16 cellular contexts compared by ENCODE assay signal in the genomic region with DNA sequence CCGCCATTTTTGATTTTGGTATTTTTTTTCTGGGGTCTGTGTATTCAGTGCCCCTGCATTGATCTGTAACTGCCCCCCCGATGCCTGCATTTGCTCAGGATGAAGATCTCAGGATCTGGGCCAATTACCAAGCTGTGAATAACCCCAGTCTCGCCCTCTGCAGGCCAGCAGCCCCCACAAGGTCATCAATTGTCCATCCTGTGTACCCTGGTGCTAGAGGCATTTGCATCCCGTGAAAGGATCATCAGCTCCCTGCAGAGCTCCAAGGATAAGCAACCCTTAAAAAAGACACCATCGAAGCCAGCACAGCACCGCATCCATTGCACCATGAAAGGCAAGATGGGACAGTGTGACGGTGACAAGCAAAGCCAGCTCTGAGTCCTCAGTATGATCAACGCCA.
A peak's percentile ranks its signal among the peaks of the same experiment; 100 is the strongest.
DNase-seq lines count a peak whose midpoint lies in the region; ATAC-seq and TF ChIP-seq lines count a peak whose summit lies in the region.
"Had no signal": no experiment of that assay in that cellular context is flagged by ENCODE, and none has a peak within 500 bp of the region (broad histone marks: within the 10 kb centered on the region; RNA-seq: fewer than 3 reads in every experiment).

No MANE protein-coding gene starts in this region.

- no peaks in the 10 kb centered on the region for H3K27me3 Mint-ChIP-seq in Caco-2 (ENCODE audit: insufficient read depth, unreplicated experiment)
- H3K27me3 Mint-ChIP-seq in WTC11 (ENCODE audit: low read depth): peaks cover 8% of the 10 kb centered on the region
- H3K27me3 Mint-ChIP-seq in T-helper 2 cell treated with Interferon-gamma antibody and Interleukin-4, amounts not matched to agents 5 μg/mL and 100 μg/mL, for 36 hours (ENCODE audit: low read depth): no peaks in the 10 kb centered on the region

- H3K36me3 ChIP-seq in Caco-2 (ENCODE audit: control insufficient read depth, insufficient read depth, low read length) (no peaks in the 10 kb centered on the region), H7 (replicated peaks; ENCODE audit: control insufficient read depth, insufficient read depth, low read length) (no peaks in the 10 kb centered on the region)

- no peaks in the 10 kb centered on the region for H3K27me3 ChIP-seq in Caco-2 (replicated peaks; ENCODE audit: control insufficient read depth, insufficient read depth, low read length)
- no peaks in the 10 kb centered on the region for H3K27me3 ChIP-seq in H7 (ENCODE audit: control insufficient read depth, insufficient read depth, low read length)

- H3K4me3 ChIP-seq in Caco-2 (ENCODE audit: low read depth, low read length) (peak overlapping the region; percentile 27), H7 (ENCODE audit: insufficient read depth, low read depth, low read length) (no peak overlapping the region)

- H3K4me1 ChIP-seq in Caco-2: 0 out of 2 replicates have a peak, but pooled peaks cover 3% of the 10 kb centered on the region

- ATAC-seq in WTC11 (peak; percentile 98), HG02885 (IDR thresholded peaks at IDR 0.05; ENCODE audit: poor library complexity, unreplicated experiment) (no peak)
- ATAC-seq: Panc1 had no signal

- POLR2A ChIA-PET in Caco-2 (lab: Charles Lee): no interaction called here
- POLR2A ChIA-PET in WTC11 (lab: Charles Lee): interaction anchor here (0.8 kb wide), 1 partner anchor 32 kb away, joined by 4 read pairs; no protein-coding TSS in a partner anchor

- BruUV-seq in Caco-2 (replicated peaks; lab: Mats Ljungman, UMichigan): no TSS peak

- peak overlapping the region; percentile 83 for H3K27ac Mint-ChIP-seq in Caco-2 (ENCODE audit: unreplicated experiment)
- H3K27ac Mint-ChIP-seq in WTC11: peak overlapping the region; percentile 70
- no peak overlapping the region for H3K27ac Mint-ChIP-seq in T-helper 2 cell treated with Interferon-gamma antibody and Interleukin-4, amounts not matched to agents 5 μg/mL and 100 μg/mL, for 36 hours
- H3K27ac Mint-ChIP-seq: CD14-positive monocyte had no signal

- CTCF ChIA-PET in Caco-2 (lab: Charles Lee) (interaction anchor here (0.7 to 0.8 kb wide), 2 partner anchors 8 to 161 kb away, joined by 3 read pairs; no protein-coding TSS in a partner anchor), WTC11 (lab: Charles Lee) (interaction anchor here (1.0 kb wide), 1 partner anchor 32 kb away, joined by 3 read pairs; no protein-coding TSS in a partner anchor)

- H3K9me3 Mint-ChIP-seq in Caco-2 (ENCODE audit: unreplicated experiment) (no peaks in the 10 kb centered on the region), WTC11 (peaks cover 22% of the 10 kb centered on the region)
- H3K9me3 Mint-ChIP-seq in T-helper 2 cell treated with Interferon-gamma antibody and Interleukin-4, amounts not matched to agents 5 μg/mL and 100 μg/mL, for 36 hours: no peaks in the 10 kb centered on the region

- DNase-seq in Caco-2 (no peak), H7 (peak; percentile 64), WTC11 (ENCODE audit: low spot score) (peak; percentile 33), iPS-NIHi7 (ENCODE audit: extremely low spot score) (peak; percentile 63), COLO668 (lab: John Stamatoyannopoulos, UW; ENCODE audit: unreplicated experiment) (no peak)
- DNase-seq in T-helper 2 cell treated with Interferon-gamma antibody and Interleukin-4, amounts not matched to agents 5 μg/mL and 100 μg/mL, for 36 hours (ENCODE audit: low spot score): no peak
- no peak for DNase-seq in stimulated activated CD4-positive, alpha-beta T cell treated with anti-CD3 and anti-CD28 coated beads, Interleukin-2, amount 100 ng/mL, for 48 hours
- DNase-seq: ACHN, AML-193, COR-L47, DMS79, NCI-H1048, SW 1271 had no signal

- H3K4me1 Mint-ChIP-seq in Caco-2 (ENCODE audit: low read depth, unreplicated experiment) (peaks cover 6% of the 10 kb centered on the region), WTC11 (peaks cover 13% of the 10 kb centered on the region)
- H3K4me1 Mint-ChIP-seq in T-helper 2 cell treated with Interferon-gamma antibody and Interleukin-4, amounts not matched to agents 5 μg/mL and 100 μg/mL, for 36 hours (ENCODE audit: low read depth): no peaks in the 10 kb centered on the region
- H3K4me1 Mint-ChIP-seq: CD14-positive monocyte had no signal

- TF ChIP-seq CTCF in Caco-2 (IDR thresholded peaks at IDR 0.05; ENCODE audit: insufficient read depth in 1 of 2, low read depth in 1 of 2, low read length in 1 of 2, severe bottlenecking in 1 of 2, unreplicated experiment in 1 of 2): no peak
- TF ChIP-seq CTCF in WTC11 (IDR thresholded peaks at IDR 0.05): no peak

- intact Hi-C loops in Caco-2 (cut with micrococcal nuclease; ENCODE audit: unreplicated experiment): no loop called here

- H3K9me3 ChIP-seq in Caco-2: no peaks in the 10 kb centered on the region

- no peaks in the 10 kb centered on the region for H3K36me3 Mint-ChIP-seq in Caco-2 (ENCODE audit: insufficient read depth, unreplicated experiment)
- peaks cover 13% of the 10 kb centered on the region for H3K36me3 Mint-ChIP-seq in WTC11
- no peaks in the 10 kb centered on the region for H3K36me3 Mint-ChIP-seq in T-helper 2 cell treated with Interferon-gamma antibody and Interleukin-4, amounts not matched to agents 5 μg/mL and 100 μg/mL, for 36 hours (ENCODE audit: low read depth)
- H3K36me3 Mint-ChIP-seq: CD14-positive monocyte had no signal

- H3K4me3 Mint-ChIP-seq in Caco-2 (ENCODE audit: unreplicated experiment) (peak overlapping the region; percentile 83), WTC11 (peak overlapping the region; percentile 41)
- no peak overlapping the region for H3K4me3 Mint-ChIP-seq in T-helper 2 cell treated with Interferon-gamma antibody and Interleukin-4, amounts not matched to agents 5 μg/mL and 100 μg/mL, for 36 hours
- H3K4me3 Mint-ChIP-seq: CD14-positive monocyte had no signal

TF ChIP-seq in WTC11, 78 proteins besides CTCF, POLR2A, EP300 and RAD21:
- TF ChIP-seq, protein P1, sequence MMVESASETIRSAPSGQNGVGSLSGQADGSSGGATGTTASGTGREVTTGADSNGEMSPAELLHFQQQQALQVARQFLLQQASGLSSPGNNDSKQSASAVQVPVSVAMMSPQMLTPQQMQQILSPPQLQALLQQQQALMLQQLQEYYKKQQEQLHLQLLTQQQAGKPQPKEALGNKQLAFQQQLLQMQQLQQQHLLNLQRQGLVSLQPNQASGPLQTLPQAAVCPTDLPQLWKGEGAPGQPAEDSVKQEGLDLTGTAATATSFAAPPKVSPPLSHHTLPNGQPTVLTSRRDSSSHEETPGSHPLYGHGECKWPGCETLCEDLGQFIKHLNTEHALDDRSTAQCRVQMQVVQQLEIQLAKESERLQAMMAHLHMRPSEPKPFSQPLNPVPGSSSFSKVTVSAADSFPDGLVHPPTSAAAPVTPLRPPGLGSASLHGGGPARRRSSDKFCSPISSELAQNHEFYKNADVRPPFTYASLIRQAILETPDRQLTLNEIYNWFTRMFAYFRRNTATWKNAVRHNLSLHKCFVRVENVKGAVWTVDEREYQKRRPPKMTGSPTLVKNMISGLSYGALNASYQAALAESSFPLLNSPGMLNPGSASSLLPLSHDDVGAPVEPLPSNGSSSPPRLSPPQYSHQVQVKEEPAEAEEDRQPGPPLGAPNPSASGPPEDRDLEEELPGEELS (CRISPR knock-in tag; IDR thresholded peaks at IDR 0.05): 0 out of 2 replicates have a peak, but pooled peaks have one; percentile 37
- TF ChIP-seq SMAD4 (CRISPR knock-in tag; IDR thresholded peaks at IDR 0.05): no peak
- peak; percentile 29; the same call in 1 of the 2 replicates for TF ChIP-seq FOXK1 (CRISPR knock-in tag; IDR thresholded peaks at IDR 0.05)

Comparison
In these comparisons a context has a peak if more than half of its experiments do, and no peak if none do; other contexts are left out.
1. DNase-seq: peak in H7 (single experiment), WTC11 (single experiment) and iPS-NIHi7 (single experiment); none in Caco-2 (0 of 2), COLO668 (single experiment), T-helper 2 cell treated with Interferon-gamma antibody and Interleukin-4, amounts not matched to agents 5 μg/mL and 100 μg/mL, for 36 hours (single experiment) and stimulated activated CD4-positive, alpha-beta T cell treated with anti-CD3 and anti-CD28 coated beads, Interleukin-2, amount 100 ng/mL, for 48 hours (0 of 2).